21 cellular contexts compared by ENCODE assay signal in genomic region chr7:47947355-47947749, GRCh38. TPM values are rescaled to one million over a fixed set of nuclear protein-coding genes. Genes with fewer than 3 reads are reported as not detected.
"Had no signal": no experiment of that assay in that cellular context is flagged by ENCODE, and none has a peak within 500 bp of the region (broad histone marks: within the 10 kb centered on the region; RNA-seq: fewer than 3 reads in every experiment).

No MANE protein-coding gene starts in this region.

- H3K27ac Mint-ChIP-seq: activated CD4-positive, alpha-beta T cell treated with anti-CD3 and anti-CD28 coated beads, Interleukin-2, amount 10 ng/mL, durations not matched to agents 24 days and 14 days; activated CD8-positive, alpha-beta T cell treated with anti-CD3 and anti-CD28 coated beads, Interleukin-2, amount 10 ng/mL, durations not matched to agents 7 days and 5 days; activated naive CD4-positive, alpha-beta T cell treated with anti-CD3 and anti-CD28 coated beads for 36 hours; activated T-cell treated with anti-CD3 and anti-CD28 coated beads, Interleukin-2, amount 50 U/mL, for 24 hours; activated T-helper 2 cell treated with anti-CD3 and anti-CD28 coated beads, Interferon-gamma antibody, Interleukin-2, Interleukin-4, amounts not matched to agents 10 μg/mL and 5 μg/mL and 100 μg/mL, durations not matched to agents 14 hours and 24 hours and 36 hours; memory B cell; stimulated activated memory B cell treated with anti-CD40 and anti-IgM and Interleukin-4, amounts not matched to agents 10 μg/mL and 1 μg/mL and 100 μg/mL, for 72 hours; T-helper 1 cell treated with Interleukin-12 subunit alpha and Interleukin-12 subunit beta and Interleukin-4 antibody, amounts not matched to agents 30 μg/mL and 1 μg/mL, for 36 hours had no signal

- H3K4me3 ChIP-seq: body of pancreas, dorsolateral prefrontal cortex, mucosa of descending colon, smooth muscle cell, tibial artery had no signal

- H3K27ac ChIP-seq: body of pancreas, dorsolateral prefrontal cortex, tibial artery had no signal

- H3K4me1 ChIP-seq: body of pancreas, tibial artery had no signal

- H3K36me3 Mint-ChIP-seq: memory B cell; naive B cell; stimulated activated memory B cell treated with anti-CD40 and anti-IgM and Interleukin-4, amounts not matched to agents 10 μg/mL and 1 μg/mL and 100 μg/mL, for 72 hours had no signal

- H3K36me3 ChIP-seq: tibial artery had no signal

- DNase-seq: activated CD4-positive, alpha-beta T cell treated with anti-CD3 and anti-CD28 coated beads, Interleukin-2, amount 10 ng/mL, durations not matched to agents 24 days and 14 days; activated CD8-positive, alpha-beta T cell treated with anti-CD3 and anti-CD28 coated beads, Interleukin-2, amount 10 ng/mL, durations not matched to agents 7 days and 5 days; activated naive CD4-positive, alpha-beta T cell treated with anti-CD3 and anti-CD28 coated beads for 36 hours; activated T-cell treated with anti-CD3 and anti-CD28 coated beads, Interleukin-2, amount 50 U/mL, for 24 hours; body of pancreas; caudate nucleus; dorsolateral prefrontal cortex; hippocampal formation; left colon; mucosa of descending colon; naive B cell; stimulated activated CD4-positive, alpha-beta T cell treated with anti-CD3 and anti-CD28 coated beads, Interleukin-4, amount 100 ng/mL, for 24 hours; tibial artery had no signal

- H3K4me1 Mint-ChIP-seq: naive B cell; stimulated activated memory B cell treated with anti-CD40 and anti-IgM and Interleukin-4, amounts not matched to agents 10 μg/mL and 1 μg/mL and 100 μg/mL, for 72 hours had no signal

- H3K27me3 ChIP-seq: body of pancreas, dorsolateral prefrontal cortex, tibial artery had no signal

- H3K4me3 Mint-ChIP-seq: activated CD4-positive, alpha-beta T cell treated with anti-CD3 and anti-CD28 coated beads, Interleukin-2, amount 10 ng/mL, durations not matched to agents 24 days and 14 days; activated CD8-positive, alpha-beta T cell treated with anti-CD3 and anti-CD28 coated beads, Interleukin-2, amount 10 ng/mL, durations not matched to agents 7 days and 5 days; activated naive CD4-positive, alpha-beta T cell treated with anti-CD3 and anti-CD28 coated beads for 36 hours; activated T-cell treated with anti-CD3 and anti-CD28 coated beads, Interleukin-2, amount 50 U/mL, for 24 hours; memory B cell; naive B cell; neural crest cell; stimulated activated memory B cell treated with anti-CD40 and anti-IgM and Interleukin-4, amounts not matched to agents 10 μg/mL and 1 μg/mL and 100 μg/mL, for 72 hours; T-helper 1 cell treated with Interleukin-12 subunit alpha and Interleukin-12 subunit beta and Interleukin-4 antibody, amounts not matched to agents 30 μg/mL and 1 μg/mL, for 36 hours had no signal

- H3K9me3 Mint-ChIP-seq: activated CD4-positive, alpha-beta T cell treated with anti-CD3 and anti-CD28 coated beads, Interleukin-2, amount 10 ng/mL, durations not matched to agents 24 days and 14 days; activated naive CD4-positive, alpha-beta T cell treated with anti-CD3 and anti-CD28 coated beads for 36 hours; activated T-cell treated with anti-CD3 and anti-CD28 coated beads, Interleukin-2, amount 50 U/mL, for 24 hours; activated T-helper 2 cell treated with anti-CD3 and anti-CD28 coated beads, Interferon-gamma antibody, Interleukin-2, Interleukin-4, amounts not matched to agents 10 μg/mL and 5 μg/mL and 100 μg/mL, durations not matched to agents 14 hours and 24 hours and 36 hours; memory B cell; naive B cell; neural crest cell; stimulated activated memory B cell treated with anti-CD40 and anti-IgM and Interleukin-4, amounts not matched to agents 10 μg/mL and 1 μg/mL and 100 μg/mL, for 72 hours; T-helper 1 cell treated with Interleukin-12 subunit alpha and Interleukin-12 subunit beta and Interleukin-4 antibody, amounts not matched to agents 30 μg/mL and 1 μg/mL, for 36 hours had no signal

- H3K9me3 ChIP-seq: body of pancreas, mucosa of descending colon, tibial artery had no signal

- H3K4me2 ChIP-seq: smooth muscle cell had no signal

- ATAC-seq: activated CD8-positive, alpha-beta T cell treated with anti-CD3 and anti-CD28 coated beads, Interleukin-2, amount 10 ng/mL, durations not matched to agents 7 days and 5 days; body of pancreas; left colon; mucosa of descending colon; sciatic nerve; stimulated activated memory B cell treated with anti-CD40 and anti-IgM and Interleukin-4, amounts not matched to agents 10 μg/mL and 1 μg/mL and 100 μg/mL, for 72 hours had no signal

- H3K27me3 Mint-ChIP-seq: activated CD4-positive, alpha-beta T cell treated with anti-CD3 and anti-CD28 coated beads, Interleukin-2, amount 10 ng/mL, durations not matched to agents 24 days and 14 days; activated T-cell treated with anti-CD3 and anti-CD28 coated beads, Interleukin-2, amount 50 U/mL, for 24 hours; stimulated activated memory B cell treated with anti-CD40 and anti-IgM and Interleukin-4, amounts not matched to agents 10 μg/mL and 1 μg/mL and 100 μg/mL, for 72 hours had no signal

RNA-seq across cellular contexts. Expression of gene PKD1L1, which starts 0.9 kb away (rescaled TPM):
- total RNA-seq: epithelial cell of proximal tubule had no signal
